Comparison of ENCODE assay signal across 9 cellular contexts in genomic region chr10:22805304-22805703, GRCh38.
DNase-seq lines count a peak whose midpoint lies in the region; ATAC-seq and TF ChIP-seq lines count a peak whose summit lies in the region.
"Had no signal": no experiment of that assay in that cellular context is flagged by ENCODE, and none has a peak within 500 bp of the region (broad histone marks: within the 10 kb centered on the region; RNA-seq: fewer than 3 reads in every experiment).

No MANE protein-coding gene starts in this region.

- peak; percentile 23 for TF ChIP-seq CTCF in brain microvascular endothelial cell (IDR thresholded peaks at IDR 0.05; ENCODE audit: low read depth, low read length, missing control alignments)

- H3K27me3 ChIP-seq in brain microvascular endothelial cell (replicated peaks): no peaks in the 10 kb centered on the region
- no peaks in the 10 kb centered on the region for H3K27me3 ChIP-seq in aorta (ENCODE audit: control insufficient read depth in 1 of 2, insufficient read depth in 2 of 2, low read length in 1 of 2)
- H3K27me3 ChIP-seq: foreskin keratinocyte had no signal

- WGBS in aorta, 2 donors: 21 to 24% methylated on average over 4 of the region's 4 CpGs

- no peak overlapping the region for H3K4me3 ChIP-seq in brain microvascular endothelial cell (ENCODE audit: low read depth, low read length)
- peak overlapping the region in 1 of 2 donors; percentile 5 for H3K4me3 ChIP-seq in aorta (ENCODE audit: low read length in 2 of 2)

- intact Hi-C loops in aorta (cut with DNase I): no loop called here

- H3K36me3 ChIP-seq in brain microvascular endothelial cell (replicated peaks): no peaks in the 10 kb centered on the region
- no peaks in the 10 kb centered on the region for H3K36me3 ChIP-seq in aorta (ENCODE audit: control insufficient read depth in 1 of 2, insufficient read depth in 2 of 2, low read length in 1 of 2)

- in situ Hi-C loops in brain microvascular endothelial cell (cut with HindIII; ENCODE audit: low pct_ligation_motif_present, low sequenced_read_pairs): no loop called here

- peak; percentile 15 for DNase-seq in Daoy (ENCODE audit: low read depth)
- DNase-seq in NCI-H2081 treated with DMSO at 0.1 percent for 48 hours (lab: John Stamatoyannopoulos, UW): peak; percentile 4
- no peak for DNase-seq in brain microvascular endothelial cell
- DNase-seq in mucosa of gallbladder (ENCODE audit: low spot score): peak; percentile 40
- no peak for DNase-seq in aorta
- DNase-seq: foreskin keratinocyte had no signal

- ATAC-seq in HG03139 (IDR thresholded peaks at IDR 0.05; ENCODE audit: unreplicated experiment) (no peak), aorta (ENCODE audit: low FRiP score) (no peak), HG02678 (IDR thresholded peaks at IDR 0.05; ENCODE audit: unreplicated experiment) (no peak), GM21717 (IDR thresholded peaks at IDR 0.05; ENCODE audit: unreplicated experiment) (no peak)
- ATAC-seq: foreskin keratinocyte had no signal

- no peaks in the 10 kb centered on the region for H3K9me3 ChIP-seq in aorta (ENCODE audit: control insufficient read depth, low read length)

- peaks cover 2 to 4% of the 10 kb centered on the region in 2 donors for H3K4me1 ChIP-seq in aorta (ENCODE audit: control insufficient read depth in 1 of 2, insufficient read depth in 2 of 2, low read length in 2 of 2)

- no peak overlapping the region for H3K27ac ChIP-seq in brain microvascular endothelial cell
- peak overlapping the region in 1 of 2 donors; percentile 33 for H3K27ac ChIP-seq in aorta (ENCODE audit: low read depth in 1 of 2, low read length in 2 of 2)
- H3K27ac ChIP-seq: foreskin keratinocyte had no signal

Comparison
In these comparisons a context has a peak if more than half of its experiments do, and no peak if none do; other contexts are left out.
1. DNase-seq: peak in Daoy (single experiment), NCI-H2081 treated with DMSO at 0.1 percent for 48 hours (single experiment) and mucosa of gallbladder (single experiment); none in brain microvascular endothelial cell (single experiment) and aorta (0 of 2).